In the genomic region with DNA sequence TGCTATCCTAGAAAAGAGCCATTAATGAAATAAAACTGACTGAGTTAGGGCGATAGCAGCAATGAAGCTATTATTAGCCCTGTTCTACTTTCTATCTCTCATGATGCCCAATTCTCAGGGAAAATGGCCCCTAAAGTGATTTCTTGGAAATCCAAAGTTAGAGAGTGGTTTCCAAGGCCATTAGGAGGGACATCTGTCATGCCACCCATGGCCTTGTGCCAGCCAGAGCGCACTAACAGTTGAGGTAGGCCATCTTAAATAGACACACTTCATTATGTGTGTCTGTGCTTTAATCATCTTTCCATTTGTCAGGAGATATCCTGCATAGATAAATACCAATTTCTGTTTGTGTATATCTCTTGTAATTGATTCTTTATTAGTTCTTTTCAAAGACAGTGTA, we compare ENCODE assay signal across 1 cellular context.
TF ChIP-seq lines count a peak whose summit lies in the region.

No MANE protein-coding gene starts in this region.

TF ChIP-seq in SK-N-SH treated with all-trans-retinoic acid at 6 μM for 48 hours, 23 proteins besides CTCF, POLR2A, EP300 and RAD21 (continued from another document):
- no peak for TF ChIP-seq CSDC2 (CRISPR knock-in tag; IDR thresholded peaks at IDR 0.05)
- no peak for TF ChIP-seq ZNF70 (CRISPR knock-in tag; IDR thresholded peaks at IDR 0.05)
- TF ChIP-seq BACH2 (CRISPR knock-in tag; IDR thresholded peaks at IDR 0.05; ENCODE audit: borderline replicate concordance), result no peak
- TF ChIP-seq ZNF8 (CRISPR knock-in tag; IDR thresholded peaks at IDR 0.05), result no peak
- TF ChIP-seq RARB (CRISPR knock-in tag; IDR thresholded peaks at IDR 0.05), result no peak
- TF ChIP-seq, protein P1, sequence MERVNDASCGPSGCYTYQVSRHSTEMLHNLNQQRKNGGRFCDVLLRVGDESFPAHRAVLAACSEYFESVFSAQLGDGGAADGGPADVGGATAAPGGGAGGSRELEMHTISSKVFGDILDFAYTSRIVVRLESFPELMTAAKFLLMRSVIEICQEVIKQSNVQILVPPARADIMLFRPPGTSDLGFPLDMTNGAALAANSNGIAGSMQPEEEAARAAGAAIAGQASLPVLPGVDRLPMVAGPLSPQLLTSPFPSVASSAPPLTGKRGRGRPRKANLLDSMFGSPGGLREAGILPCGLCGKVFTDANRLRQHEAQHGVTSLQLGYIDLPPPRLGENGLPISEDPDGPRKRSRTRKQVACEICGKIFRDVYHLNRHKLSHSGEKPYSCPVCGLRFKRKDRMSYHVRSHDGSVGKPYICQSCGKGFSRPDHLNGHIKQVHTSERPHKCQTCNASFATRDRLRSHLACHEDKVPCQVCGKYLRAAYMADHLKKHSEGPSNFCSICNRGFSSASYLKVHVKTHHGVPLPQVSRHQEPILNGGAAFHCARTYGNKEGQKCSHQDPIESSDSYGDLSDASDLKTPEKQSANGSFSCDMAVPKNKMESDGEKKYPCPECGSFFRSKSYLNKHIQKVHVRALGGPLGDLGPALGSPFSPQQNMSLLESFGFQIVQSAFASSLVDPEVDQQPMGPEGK (CRISPR knock-in tag; IDR thresholded peaks at IDR 0.05; ENCODE audit: borderline replicate concordance), result no peak
- no peak for TF ChIP-seq GLIS3 (CRISPR knock-in tag; IDR thresholded peaks at IDR 0.05)
- TF ChIP-seq ESRRG (CRISPR knock-in tag; IDR thresholded peaks at IDR 0.05), result no peak
- no peak for TF ChIP-seq TCF4 (CRISPR knock-in tag; IDR thresholded peaks at IDR 0.05; ENCODE audit: borderline replicate concordance)
- no peak for TF ChIP-seq ZC3H10 (CRISPR knock-in tag; IDR thresholded peaks at IDR 0.05)
